8 cellular contexts compared by ENCODE assay signal in the genomic region with DNA sequence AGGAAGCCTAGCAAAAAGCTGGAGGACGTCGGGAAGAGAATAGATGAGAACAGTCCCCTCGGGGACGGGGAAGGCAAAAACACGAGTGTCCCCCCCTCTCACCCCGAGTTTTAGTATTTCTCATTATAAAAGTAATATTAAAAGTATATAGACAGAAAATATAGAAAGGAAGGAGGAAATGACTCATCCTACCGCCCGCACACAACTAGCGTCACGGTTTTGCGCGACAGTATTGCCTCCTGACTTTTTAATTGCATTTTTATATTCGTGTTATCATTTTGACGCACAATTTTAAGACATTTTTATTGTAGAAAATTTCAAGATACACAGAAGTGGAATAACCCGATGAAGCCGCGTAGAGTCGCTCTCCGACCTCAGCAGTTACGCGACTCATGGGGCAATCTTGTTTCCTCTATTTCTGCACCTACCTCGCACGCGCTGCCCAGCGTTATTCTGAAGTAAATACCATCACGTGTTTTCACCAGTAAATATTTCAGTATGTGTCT. TPM values are rescaled to one million over a fixed set of nuclear protein-coding genes. Genes with fewer than 3 reads are reported as not detected.
A peak's percentile ranks its signal among the peaks of the same experiment; 100 is the strongest.
DNase-seq lines count a peak whose midpoint lies in the region; ATAC-seq and TF ChIP-seq lines count a peak whose summit lies in the region.

No MANE protein-coding gene starts in this region.

- H3K27ac Mint-ChIP-seq in activated B cell treated with CpG ODN at 0.5 μM for 24 hours: peak overlapping the region; percentile 100

- POLR2A ChIA-PET in activated B cell treated with CpG ODN at 0.5 μM for 24 hours (lab: Charles Lee): interaction anchor here (0.5 to 17.5 kb wide), 49 partner anchors 8 to 490 kb away, joined by 3 to 1048 read pairs (median 5); partner anchors contain the start of genes CDR2L, FDXR, GALK1 and GGA3

- peaks cover 32% of the 10 kb centered on the region for H3K36me3 Mint-ChIP-seq in activated B cell treated with CpG ODN at 0.5 μM for 24 hours (ENCODE audit: low read depth)

- H3K27me3 ChIP-seq in dorsolateral prefrontal cortex: no peaks in the 10 kb centered on the region

- peak; percentile 46 for TF ChIP-seq CTCF in AG10803 (conservative IDR thresholded peaks at IDR 0.05; ENCODE audit: low read length)
- peak; percentile 32; the same call in 1 of the 2 replicates for TF ChIP-seq CTCF in LNCAP (IDR thresholded peaks at IDR 0.05)
- no peak for TF ChIP-seq CTCF in activated B cell treated with CpG ODN at 0.5 μM for 24 hours (IDR thresholded peaks at IDR 0.05)
- peak in 23 of 56 donors; percentile 2 to 48 (median 17) for TF ChIP-seq CTCF in dorsolateral prefrontal cortex (IDR thresholded peaks at IDR 0.05 in 54 of 56, conservative IDR thresholded peaks at IDR 0.05 in 2 of 56; ENCODE audit: low read depth in 1 of 56, partially characterized antibody in 56 of 56)

- H3K4me1 Mint-ChIP-seq in activated B cell treated with CpG ODN at 0.5 μM for 24 hours: peaks cover 58% of the 10 kb centered on the region

- peak overlapping the region; percentile 94 for H3K4me3 Mint-ChIP-seq in activated B cell treated with CpG ODN at 0.5 μM for 24 hours

- CTCF ChIA-PET in activated B cell treated with CpG ODN at 0.5 μM for 24 hours (lab: Charles Lee): interaction anchor here (0.6 to 4.9 kb wide), 26 partner anchors 8 to 464 kb away, joined by 3 to 49 read pairs (median 6); partner anchors contain the start of genes GGA3, GRB2, MIF4GD and MRPS7

- peak; percentile 63 for DNase-seq in AG10803 (ENCODE audit: low read depth)
- DNase-seq in activated B cell treated with CpG ODN at 0.5 μM for 24 hours: peak; percentile 39
- peak in 4 of 10 donors; percentile 27 to 53 (median 50) for DNase-seq in dorsolateral prefrontal cortex
- DNase-seq in stimulated activated CD8-positive, alpha-beta memory T cell treated with anti-CD3 and anti-CD28 coated beads, Interleukin-4, amount 100 ng/mL, for 1 hour (ENCODE audit: low read depth in 2 of 2, low spot score in 1 of 2): peak; percentile 22
- DNase-seq in 8988T: no peak

- H3K4me1 ChIP-seq in mesodermal cell (ENCODE audit: control insufficient read depth, insufficient read depth, low read length, poor library complexity, severe bottlenecking): no peaks in the 10 kb centered on the region

- peaks cover 7% of the 10 kb centered on the region for H3K36me3 ChIP-seq in mesodermal cell (ENCODE audit: control insufficient read depth, insufficient read depth, low read length)

- ATAC-seq in GM18873 (IDR thresholded peaks at IDR 0.05; ENCODE audit: low FRiP score, unreplicated experiment) (peak; percentile 9), activated B cell treated with CpG ODN at 0.5 μM for 24 hours (ENCODE audit: low read depth) (peak; percentile 25)

- H3K27ac ChIP-seq in dorsolateral prefrontal cortex (peak overlapping the region; percentile 41 to 95 (median 86)), mesodermal cell (ENCODE audit: low read depth, low read length, severe bottlenecking) (no peak overlapping the region)

- H3K9me3 ChIP-seq in mesodermal cell (ENCODE audit: control insufficient read depth, low read length): no peaks in the 10 kb centered on the region

- no peaks in the 10 kb centered on the region for H3K9me3 Mint-ChIP-seq in activated B cell treated with CpG ODN at 0.5 μM for 24 hours

- H3K27me3 Mint-ChIP-seq in activated B cell treated with CpG ODN at 0.5 μM for 24 hours: no peaks in the 10 kb centered on the region

- peak overlapping the region; percentile 93 for H3K4me3 ChIP-seq in AG10803 (ENCODE audit: low read length)
- H3K4me3 ChIP-seq in dorsolateral prefrontal cortex: peak overlapping the region; percentile 53 to 98 (median 86)
- H3K4me3 ChIP-seq in mesodermal cell (ENCODE audit: extremely low read depth, insufficient read depth, low read length, poor library complexity, severe bottlenecking): peak overlapping the region; percentile 80

- 92 to 94% methylated on average over 7 to 9 of the region's 26 CpGs for WGBS in mesodermal cell (ENCODE audit: insufficient coverage in 2 of 2), 2 experiments

- intact Hi-C loops in activated B cell treated with CpG ODN at 0.5 μM for 24 hours (cut with micrococcal nuclease): loop anchor here (1.0 to 10.0 kb wide), 14 partner anchors 7 to 975 kb away; partner anchors contain the start of genes GGA3, GRB2, MIF4GD and MRPS7
- intact Hi-C loops in dorsolateral prefrontal cortex (cut with DNase I): loop anchor here in 1 of 2 donors (1.0 to 5.0 kb wide), 2 partner anchors 19 to 32 kb away; partner anchors contain the start of gene MIF4GD

RNA-seq across cellular contexts. Expression of gene SLC25A19, which starts 0.7 kb away (rescaled TPM):
- 87.6 and 96.7 TPM in 2 replicates for total RNA-seq in activated B cell treated with CpG ODN at 0.5 μM for 24 hours
- total RNA-seq in dorsolateral prefrontal cortex: 10 to 100 TPM in 116 of 120 experiments, 1 to 10 TPM in 4; 8.5 to 25.5 (median 15.6) TPM
- 4.2 TPM for polyA plus RNA-seq in mesodermal cell (2013, experiment 1 of 2)
- polyA plus RNA-seq in mesodermal cell (2013, experiment 2 of 2): 6.1 TPM

RNA-seq across cellular contexts. Expression of gene MIF4GD, which starts 18.9 kb away (rescaled TPM):
- total RNA-seq in activated B cell treated with CpG ODN at 0.5 μM for 24 hours (50.8 and 55.2 TPM in 2 replicates), dorsolateral prefrontal cortex (10 to 100 TPM in 111 of 120 experiments, 1 to 10 TPM in 9; 7.9 to 31.1 (median 15.6) TPM)
- polyA plus RNA-seq in mesodermal cell (2013, experiment 1 of 2): 14.3 TPM
- polyA plus RNA-seq in mesodermal cell (2013, experiment 2 of 2): 14.6 TPM

RNA-seq across cellular contexts. Expression of gene MRPS7, which starts 28.2 kb away (rescaled TPM):
- total RNA-seq in activated B cell treated with CpG ODN at 0.5 μM for 24 hours: 67.6 and 71.3 TPM in 2 replicates
- 10 to 100 TPM; 33.7 to 71.4 (median 51.1) TPM for total RNA-seq in dorsolateral prefrontal cortex
- 89.9 TPM for polyA plus RNA-seq in mesodermal cell (2013, experiment 1 of 2)
- 91.4 TPM for polyA plus RNA-seq in mesodermal cell (2013, experiment 2 of 2)

RNA-seq across cellular contexts. Expression of gene GGA3, which starts 28.5 kb away (rescaled TPM):
- total RNA-seq in activated B cell treated with CpG ODN at 0.5 μM for 24 hours (116 and 119 TPM in 2 replicates), dorsolateral prefrontal cortex (10 to 100 TPM; 41.9 to 89.7 (median 60.2) TPM)
- 26.9 TPM for polyA plus RNA-seq in mesodermal cell (2013, experiment 1 of 2)
- 22.3 TPM for polyA plus RNA-seq in mesodermal cell (2013, experiment 2 of 2)
